In the genomic region with DNA sequence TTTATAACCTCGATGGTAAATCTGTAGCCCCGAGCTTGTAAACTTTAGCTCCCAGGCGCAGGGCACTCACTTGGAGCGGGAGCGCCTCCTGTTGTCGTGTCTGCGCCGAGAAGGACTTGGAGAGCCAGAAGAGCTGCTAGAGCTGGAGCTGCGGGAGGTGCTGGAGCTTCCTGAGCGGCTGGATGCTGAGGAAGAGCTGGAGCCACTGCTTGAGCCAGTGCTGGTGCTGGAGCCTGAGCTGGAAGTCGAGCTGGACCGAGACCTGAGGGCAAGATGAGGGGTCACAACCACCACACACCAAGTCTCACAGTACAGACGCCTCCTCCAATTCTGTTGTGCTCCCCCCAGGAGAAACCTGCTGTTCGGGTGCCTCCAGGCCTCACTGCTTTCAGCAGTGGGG, we compare ENCODE assay signal across 8 cellular contexts. TPM values are rescaled to one million over a fixed set of nuclear protein-coding genes. Genes with fewer than 3 reads are reported as not detected.
DNase-seq lines count a peak whose midpoint lies in the region; ATAC-seq, FAIRE-seq and TF ChIP-seq lines count a peak whose summit lies in the region.
"Not testable (repeated sequence)": the region's sequence is repeated elsewhere in the genome, so short reads cannot be mapped to it uniquely, and the experiment has no call there.
"Had no signal": no experiment of that assay in that cellular context is flagged by ENCODE, and none has a peak within 500 bp of the region (broad histone marks: within the 10 kb centered on the region; RNA-seq: fewer than 3 reads in every experiment).

No MANE protein-coding gene starts in this region.

- not testable (repeated sequence) for H3K4me3 ChIP-seq in endodermal cell (ENCODE audit: low read length); HepG2 (replicated peaks in 1 of 3; ENCODE audit: insufficient read depth in 1 of 3, low read depth in 2 of 3, low read length in 3 of 3)

- peaks cover 29% of the 10 kb centered on the region for H3K4me1 Mint-ChIP-seq in CD4-positive, alpha-beta T cell (ENCODE audit: low read depth)
- H3K4me1 Mint-ChIP-seq in IgD-negative memory B cell (peaks cover 10 to 28% (median 23%) of the 10 kb centered on the region in 3 donors), endodermal cell (peaks cover 20% of the 10 kb centered on the region), neural crest cell (peaks cover 24% of the 10 kb centered on the region), type B pancreatic cell (ENCODE audit: unreplicated experiment) (peaks cover 22% of the 10 kb centered on the region)

- TF ChIP-seq CTCF in CD4-positive, alpha-beta T cell (IDR thresholded peaks at IDR 0.05); neural crest cell (conservative IDR thresholded peaks at IDR 0.05); type B pancreatic cell (conservative IDR thresholded peaks at IDR 0.05): not testable (repeated sequence)
- TF ChIP-seq CTCF in endodermal cell (conservative IDR thresholded peaks at IDR 0.05) (peak; percentile 30), HepG2 (CRISPR knock-in tag; IDR thresholded peaks at IDR 0.05) (0 out of 2 replicates have a peak, but pooled peaks have one; percentile 5)

- H4K20me1 ChIP-seq in HepG2 (ENCODE audit: insufficient read depth, low read length): peaks cover 37% of the 10 kb centered on the region

- H3K4me3 Mint-ChIP-seq in CD4-positive, alpha-beta T cell: peak overlapping the region; percentile 7
- H3K4me3 Mint-ChIP-seq in IgD-negative memory B cell (peak overlapping the region in 1 of 4 donors; percentile 18), neural crest cell (peak overlapping the region; percentile 47)
- H3K4me3 Mint-ChIP-seq in endodermal cell, type B pancreatic cell: not testable (repeated sequence)

- not testable (repeated sequence) for H3K9me3 Mint-ChIP-seq in CD4-positive, alpha-beta T cell; IgD-negative memory B cell; activated naive CD4-positive, alpha-beta T cell treated with anti-CD3 and anti-CD28 coated beads, Interleukin-2, amount 50 U/mL, for 72 hours; endodermal cell; neural crest cell; type B pancreatic cell

- DNase-seq in CD4-positive, alpha-beta T cell: peak in 1 of 10 experiments; percentile 1
- not testable (repeated sequence) for DNase-seq in activated naive CD4-positive, alpha-beta T cell treated with anti-CD3 and anti-CD28 coated beads, Interleukin-2, amount 50 U/mL, for 72 hours (ENCODE audit: low spot score in 2 of 2); endodermal cell; HepG2 (ENCODE audit: low spot score); neural crest cell (ENCODE audit: low read depth, low spot score); type B pancreatic cell (ENCODE audit: extremely low spot score, unreplicated experiment)

- not testable (repeated sequence) for TF ChIP-seq RAD21 in HepG2 (CRISPR knock-in tag; IDR thresholded peaks at IDR 0.05)

- intact Hi-C loops in CD4-positive, alpha-beta T cell (cut with DNase I, micrococcal nuclease); HepG2 (cut with micrococcal nuclease; ENCODE audit: unreplicated experiment): not testable (repeated sequence)

- CTCF ChIA-PET in CD4-positive, alpha-beta T cell (lab: Charles Lee): interaction anchor here (0.8 kb wide), 1 partner anchor 11 kb away, joined by 4 read pairs; no protein-coding TSS in a partner anchor
- CTCF ChIA-PET in HepG2 (lab: Yijun Ruan, JAX; ENCODE audit: low intra/inter-chr PET ratio, low total read pairs): not testable (repeated sequence)

- not testable (repeated sequence) for H3K4me2 ChIP-seq in HepG2 (ENCODE audit: low read depth, low read length)

- not testable (repeated sequence) for H3K9me3 ChIP-seq in CD4-positive, alpha-beta T cell (ENCODE audit: control insufficient read depth, low read length); endodermal cell (ENCODE audit: control insufficient read depth, low read length); HepG2 (ENCODE audit: low read length)

- peaks cover 90% of the 10 kb centered on the region for H3K36me3 Mint-ChIP-seq in CD4-positive, alpha-beta T cell (ENCODE audit: low read depth)
- not testable (repeated sequence) for H3K36me3 Mint-ChIP-seq in IgD-negative memory B cell
- H3K36me3 Mint-ChIP-seq in activated naive CD4-positive, alpha-beta T cell treated with anti-CD3 and anti-CD28 coated beads, Interleukin-2, amount 50 U/mL, for 72 hours: peaks cover 46 to 47% of the 10 kb centered on the region in 2 donors
- H3K36me3 Mint-ChIP-seq in endodermal cell (ENCODE audit: low read depth) (peaks cover 75% of the 10 kb centered on the region), neural crest cell (ENCODE audit: low read depth) (peaks cover 20% of the 10 kb centered on the region), type B pancreatic cell (peaks cover 23% of the 10 kb centered on the region)

- H3K27me3 Mint-ChIP-seq in CD4-positive, alpha-beta T cell; IgD-negative memory B cell; endodermal cell (ENCODE audit: insufficient read depth); neural crest cell (ENCODE audit: low read depth); type B pancreatic cell: not testable (repeated sequence)

- ATAC-seq in CD4-positive, alpha-beta T cell (ENCODE audit: poor library complexity); activated naive CD4-positive, alpha-beta T cell treated with anti-CD3 and anti-CD28 coated beads, Interleukin-2, amount 50 U/mL, for 72 hours; HepG2: not testable (repeated sequence)

- not testable (repeated sequence) for BruUV-seq in HepG2 (replicated peaks; lab: Mats Ljungman, UMichigan)

- H2AFZ ChIP-seq in HepG2 (ENCODE audit: low read length): not testable (repeated sequence)

- TF ChIP-seq EP300 in HepG2 (IDR thresholded peaks at IDR 0.05; ENCODE audit: low read depth in 2 of 2, low read length in 2 of 2); HepG2 (CRISPR knock-in tag; IDR thresholded peaks at IDR 0.05; ENCODE audit: borderline replicate concordance): not testable (repeated sequence)

- not testable (repeated sequence) for H3K4me1 ChIP-seq in endodermal cell (ENCODE audit: control insufficient read depth, insufficient read depth, low read length)
- peaks cover 24% of the 10 kb centered on the region for H3K4me1 ChIP-seq in HepG2 (ENCODE audit: insufficient read depth, low read length)

- not testable (repeated sequence) for FAIRE-seq in HepG2 (lab: Jason Lieb, UNC)

- not testable (repeated sequence) for H3K27ac ChIP-seq in CD4-positive, alpha-beta T cell (ENCODE audit: low read depth, low read length); endodermal cell (ENCODE audit: low read depth, low read length); HepG2 (ENCODE audit: extremely low read length, insufficient read depth, low read length)

- 94 to 100% methylated on average over 2 to 14 of the region's 14 CpGs for WGBS in endodermal cell (ENCODE audit: insufficient coverage in 1 of 2, insufficient read length in 1 of 2), 2 experiments
- 95% methylated on average over 14 of the region's 14 CpGs for WGBS in HepG2 (ENCODE audit: low lambda C conversion rate)

- peaks cover 72% of the 10 kb centered on the region for H3K36me3 ChIP-seq in endodermal cell (ENCODE audit: control insufficient read depth, insufficient read depth, low read length)
- H3K36me3 ChIP-seq in HepG2 (replicated peaks in 1 of 2; ENCODE audit: control insufficient read depth in 1 of 2, insufficient read depth in 2 of 2, low read length in 2 of 2): peaks cover 7 to 62% of the 10 kb centered on the region in 2 experiments

- not testable (repeated sequence) for H3K9ac ChIP-seq in endodermal cell (ENCODE audit: extremely low read depth, low read length, poor library complexity, severe bottlenecking); HepG2 (ENCODE audit: insufficient read depth, low read depth, low read length)

- H3K27me3 ChIP-seq in CD4-positive, alpha-beta T cell (ENCODE audit: control insufficient read depth, insufficient read depth, low read length); endodermal cell (ENCODE audit: control insufficient read depth, insufficient read depth, low read length, poor library complexity, severe bottlenecking); HepG2 (ENCODE audit: control insufficient read depth in 1 of 2, insufficient read depth in 2 of 2, low read length in 2 of 2): not testable (repeated sequence)

- H3K79me2 ChIP-seq in HepG2 (ENCODE audit: insufficient read depth, low read length): peaks cover 62% of the 10 kb centered on the region

- TF ChIP-seq POLR2A in HepG2 (IDR thresholded peaks at IDR 0.05; ENCODE audit: insufficient read depth in 1 of 2, low read depth in 2 of 2, low read length in 2 of 2): not testable (repeated sequence)

- POLR2A ChIA-PET in CD4-positive, alpha-beta T cell (lab: Charles Lee): interaction anchor here (2.9 kb wide), 1 partner anchor 11 kb away, joined by 13 read pairs; a partner anchor contains a TSS
- POLR2A ChIA-PET in HepG2 (lab: Yijun Ruan, JAX): interaction anchor here (0.5 to 3.9 kb wide), 3 partner anchors 12 to 228 kb away, joined by 3 to 20 read pairs (median 3); a partner anchor contains a TSS

- in situ Hi-C loops in HepG2 (cut with HindIII; ENCODE audit: extremely low pct_ligation_motif_present, low pct_unique_long_range_greater_than_20kb): not testable (repeated sequence)

- H3K27ac Mint-ChIP-seq in CD4-positive, alpha-beta T cell; neural crest cell (ENCODE audit: unreplicated experiment): not testable (repeated sequence)
- peak overlapping the region in 2 of 3 donors; percentile 58 to 86 for H3K27ac Mint-ChIP-seq in IgD-negative memory B cell
- peak overlapping the region; percentile 34 to 73 for H3K27ac Mint-ChIP-seq in activated naive CD4-positive, alpha-beta T cell treated with anti-CD3 and anti-CD28 coated beads, Interleukin-2, amount 50 U/mL, for 72 hours
- peak overlapping the region; percentile 40 for H3K27ac Mint-ChIP-seq in endodermal cell
- peak overlapping the region; percentile 29 for H3K27ac Mint-ChIP-seq in type B pancreatic cell

RNA-seq across cellular contexts. Expression of a gene that starts 4.9 kb away (rescaled TPM):
- total RNA-seq in CD4-positive, alpha-beta T cell: 100 to 1,000 TPM; 211 to 214 TPM
- polyA plus RNA-seq in IgD-negative memory B cell: 330 TPM
- 100 to 1,000 TPM; 289 to 296 TPM for total RNA-seq in activated naive CD4-positive, alpha-beta T cell treated with anti-CD3 and anti-CD28 coated beads, Interleukin-2, amount 50 U/mL, for 72 hours
- total RNA-seq in endodermal cell: 100 to 1,000 TPM; 273 to 289 TPM
- 236 TPM for polyA plus RNA-seq in endodermal cell (2013, experiment 1 of 2)
- 216 TPM for polyA plus RNA-seq in endodermal cell (2013, experiment 2 of 2)
- 126 and 127 TPM in 2 replicates for total RNA-seq in HepG2 (2016; rRNA removed; fragmentation: Illumina TruSeq; extraction: Trizol)
- 107 and 119 TPM in 2 replicates for total RNA-seq in HepG2 (2016; cell fraction: cytosol; rRNA removed; fragmentation: Illumina TruSeq; extraction: Trizol; ENCODE audit: low read depth)
- 112 and 126 TPM in 2 replicates for total RNA-seq in HepG2 (2016; cell fraction: insoluble cytoplasmic fraction; rRNA removed; fragmentation: Illumina TruSeq; extraction: Trizol)
- total RNA-seq in HepG2 (2016; cell fraction: membrane; rRNA removed; fragmentation: Illumina TruSeq; extraction: Trizol): 166 and 205 TPM in 2 replicates
- total RNA-seq in HepG2 (2016; cell fraction: nucleus; rRNA removed; fragmentation: Illumina TruSeq; extraction: Trizol): 68.5 and 74.4 TPM in 2 replicates
- 124 and 133 TPM in 2 replicates for polyA plus RNA-seq in HepG2 (2011; rRNA removed)
- polyA plus RNA-seq in HepG2 (2011; cell fraction: cytosol; rRNA removed): 158 and 199 TPM in 2 replicates
- 131 and 132 TPM in 2 replicates for polyA plus RNA-seq in HepG2 (2011; cell fraction: nucleus; rRNA removed)
- 112 and 128 TPM in 2 replicates for polyA plus RNA-seq in HepG2 (2012)
- 93.4 and 128 TPM in 2 replicates for polyA plus RNA-seq in HepG2 (2016; cell fraction: cytosol; fragmentation: Illumina TruSeq; extraction: Trizol; ENCODE audit: low read depth)
- 156 and 204 TPM in 2 replicates for polyA plus RNA-seq in HepG2 (2016; cell fraction: insoluble cytoplasmic fraction; fragmentation: Illumina TruSeq; extraction: Trizol; ENCODE audit: low read depth)
- polyA plus RNA-seq in HepG2 (2016; cell fraction: membrane; fragmentation: Illumina TruSeq; extraction: Trizol; ENCODE audit: low read depth): 175 and 195 TPM in 2 replicates
- 161 and 166 TPM in 2 replicates for polyA plus RNA-seq in HepG2 (2016; cell fraction: nucleus; fragmentation: Illumina TruSeq; extraction: Trizol; ENCODE audit: insufficient read depth, low read depth)
- 166 and 194 TPM in 2 replicates for polyA minus RNA-seq in HepG2 (2011; rRNA and poly(A)+ RNA removed; ENCODE audit: low replicate concordance)
- 58.7 and 73.6 TPM in 2 replicates for polyA minus RNA-seq in HepG2 (2011; cell fraction: cytosol; rRNA and poly(A)+ RNA removed)
- 82.8 and 98.0 TPM in 2 replicates for polyA minus RNA-seq in HepG2 (2011; cell fraction: nucleus; rRNA and poly(A)+ RNA removed)
- total RNA-seq in neural crest cell: 390 and 420 TPM in 2 replicates
- total RNA-seq in type B pancreatic cell (ENCODE audit: low replicate concordance): 180 and 241 TPM in 2 replicates

RNA-seq across cellular contexts. Expression of a gene that starts 11.6 kb away (rescaled TPM):
- 10 to 100 TPM; 10.1 to 12.5 TPM for total RNA-seq in CD4-positive, alpha-beta T cell
- polyA plus RNA-seq in IgD-negative memory B cell (65.1 TPM), HepG2 (2011; rRNA removed) (102 and 117 TPM in 2 replicates)
- total RNA-seq in activated naive CD4-positive, alpha-beta T cell treated with anti-CD3 and anti-CD28 coated beads, Interleukin-2, amount 50 U/mL, for 72 hours: 10 to 100 TPM; 53.8 to 57.6 TPM
- total RNA-seq in endodermal cell (10 to 100 TPM; 75.8 to 94.7 TPM), HepG2 (2016; rRNA removed; fragmentation: Illumina TruSeq; extraction: Trizol) (73.8 and 82.0 TPM in 2 replicates), neural crest cell (71.9 and 79.2 TPM in 2 replicates), type B pancreatic cell (ENCODE audit: low replicate concordance) (72.7 and 89.7 TPM in 2 replicates)
- polyA plus RNA-seq in endodermal cell (2013, experiment 1 of 2): 81.0 TPM
- polyA plus RNA-seq in endodermal cell (2013, experiment 2 of 2): 77.4 TPM
- 44.2 and 54.8 TPM in 2 replicates for total RNA-seq in HepG2 (2016; cell fraction: cytosol; rRNA removed; fragmentation: Illumina TruSeq; extraction: Trizol; ENCODE audit: low read depth)
- 75.0 and 87.4 TPM in 2 replicates for total RNA-seq in HepG2 (2016; cell fraction: insoluble cytoplasmic fraction; rRNA removed; fragmentation: Illumina TruSeq; extraction: Trizol)
- 72.9 and 79.9 TPM in 2 replicates for total RNA-seq in HepG2 (2016; cell fraction: membrane; rRNA removed; fragmentation: Illumina TruSeq; extraction: Trizol)
- 36.0 and 44.8 TPM in 2 replicates for total RNA-seq in HepG2 (2016; cell fraction: nucleus; rRNA removed; fragmentation: Illumina TruSeq; extraction: Trizol)
- 92.8 and 162 TPM in 2 replicates for polyA plus RNA-seq in HepG2 (2011; cell fraction: cytosol; rRNA removed)
- 91.6 and 93.8 TPM in 2 replicates for polyA plus RNA-seq in HepG2 (2011; cell fraction: nucleus; rRNA removed)
- 64.9 and 71.4 TPM in 2 replicates for polyA plus RNA-seq in HepG2 (2012)
- polyA plus RNA-seq in HepG2 (2016; cell fraction: cytosol; fragmentation: Illumina TruSeq; extraction: Trizol; ENCODE audit: low read depth): 65.1 and 77.0 TPM in 2 replicates
- 81.7 and 86.2 TPM in 2 replicates for polyA plus RNA-seq in HepG2 (2016; cell fraction: insoluble cytoplasmic fraction; fragmentation: Illumina TruSeq; extraction: Trizol; ENCODE audit: low read depth)
- polyA plus RNA-seq in HepG2 (2016; cell fraction: membrane; fragmentation: Illumina TruSeq; extraction: Trizol; ENCODE audit: low read depth): 77.8 and 83.0 TPM in 2 replicates
- 91.3 and 94.3 TPM in 2 replicates for polyA plus RNA-seq in HepG2 (2016; cell fraction: nucleus; fragmentation: Illumina TruSeq; extraction: Trizol; ENCODE audit: insufficient read depth, low read depth)
- 56.0 and 57.4 TPM in 2 replicates for polyA minus RNA-seq in HepG2 (2011; rRNA and poly(A)+ RNA removed; ENCODE audit: low replicate concordance)
- polyA minus RNA-seq in HepG2 (2011; cell fraction: cytosol; rRNA and poly(A)+ RNA removed): 29.4 and 32.4 TPM in 2 replicates
- 20.0 and 23.1 TPM in 2 replicates for polyA minus RNA-seq in HepG2 (2011; cell fraction: nucleus; rRNA and poly(A)+ RNA removed)

RNA-seq across cellular contexts. Expression of a gene that starts 26.8 kb away (rescaled TPM):
- total RNA-seq in CD4-positive, alpha-beta T cell: under 1 TPM; 0.22 to 0.36 TPM
- polyA plus RNA-seq in IgD-negative memory B cell: not detected
- 1 to 10 TPM; 1.3 to 1.5 TPM for total RNA-seq in activated naive CD4-positive, alpha-beta T cell treated with anti-CD3 and anti-CD28 coated beads, Interleukin-2, amount 50 U/mL, for 72 hours
- 1 to 10 TPM in 1 of 2 donors, under 1 TPM in 1; 0.35 to 1.3 TPM for total RNA-seq in endodermal cell
- polyA plus RNA-seq in endodermal cell (2013, experiment 1 of 2): 0.53 TPM
- 0.83 TPM for polyA plus RNA-seq in endodermal cell (2013, experiment 2 of 2)
- 0.11 and 0.44 TPM in 2 replicates for total RNA-seq in HepG2 (2016; rRNA removed; fragmentation: Illumina TruSeq; extraction: Trizol)
- 0.18 and 0.30 TPM in 2 replicates for total RNA-seq in HepG2 (2016; cell fraction: cytosol; rRNA removed; fragmentation: Illumina TruSeq; extraction: Trizol; ENCODE audit: low read depth)
- 0.45 TPM in 1 of 2 replicates, not detected in the other for total RNA-seq in HepG2 (2016; cell fraction: insoluble cytoplasmic fraction; rRNA removed; fragmentation: Illumina TruSeq; extraction: Trizol)
- 0.09 and 0.24 TPM in 2 replicates for total RNA-seq in HepG2 (2016; cell fraction: membrane; rRNA removed; fragmentation: Illumina TruSeq; extraction: Trizol)
- total RNA-seq in HepG2 (2016; cell fraction: nucleus; rRNA removed; fragmentation: Illumina TruSeq; extraction: Trizol): 0.65 and 0.85 TPM in 2 replicates
- polyA plus RNA-seq in HepG2 (2011; rRNA removed): 0.50 and 1.2 TPM in 2 replicates
- polyA plus RNA-seq in HepG2 (2011; cell fraction: cytosol; rRNA removed): 0.12 and 0.42 TPM in 2 replicates
- polyA plus RNA-seq in HepG2 (2011; cell fraction: nucleus; rRNA removed): 11.0 and 14.4 TPM in 2 replicates
- polyA plus RNA-seq in HepG2 (2012): 0.50 and 0.95 TPM in 2 replicates
- polyA plus RNA-seq in HepG2 (2016; cell fraction: cytosol; fragmentation: Illumina TruSeq; extraction: Trizol; ENCODE audit: low read depth): 0.25 and 0.43 TPM in 2 replicates
- polyA plus RNA-seq in HepG2 (2016; cell fraction: insoluble cytoplasmic fraction; fragmentation: Illumina TruSeq; extraction: Trizol; ENCODE audit: low read depth): not detected in 2 replicates
- polyA plus RNA-seq in HepG2 (2016; cell fraction: membrane; fragmentation: Illumina TruSeq; extraction: Trizol; ENCODE audit: low read depth): 0.29 and 0.42 TPM in 2 replicates
- polyA plus RNA-seq in HepG2 (2016; cell fraction: nucleus; fragmentation: Illumina TruSeq; extraction: Trizol; ENCODE audit: insufficient read depth, low read depth): 1.3 and 2.4 TPM in 2 replicates
- 0.52 and 1.6 TPM in 2 replicates for polyA minus RNA-seq in HepG2 (2011; rRNA and poly(A)+ RNA removed; ENCODE audit: low replicate concordance)
- polyA minus RNA-seq in HepG2 (2011; cell fraction: cytosol; rRNA and poly(A)+ RNA removed): not detected in 2 replicates
- 1.4 and 2.4 TPM in 2 replicates for polyA minus RNA-seq in HepG2 (2011; cell fraction: nucleus; rRNA and poly(A)+ RNA removed)
- total RNA-seq in neural crest cell: 1.6 and 2.6 TPM in 2 replicates
- total RNA-seq in type B pancreatic cell (ENCODE audit: low replicate concordance): 0.57 and 2.6 TPM in 2 replicates
- total RNA-seq: GM23248 had no signal

RNA-seq across cellular contexts. Expression of a gene that starts 39.6 kb away (rescaled TPM):
- total RNA-seq in CD4-positive, alpha-beta T cell: 10 to 100 TPM; 31.8 to 33.8 TPM
- polyA plus RNA-seq in IgD-negative memory B cell (23.2 TPM), HepG2 (2011; rRNA removed) (13.8 and 17.2 TPM in 2 replicates)
- total RNA-seq in activated naive CD4-positive, alpha-beta T cell treated with anti-CD3 and anti-CD28 coated beads, Interleukin-2, amount 50 U/mL, for 72 hours: 10 to 100 TPM; 19.0 to 22.5 TPM
- total RNA-seq in endodermal cell (10 to 100 TPM; 24.5 to 29.6 TPM), HepG2 (2016; rRNA removed; fragmentation: Illumina TruSeq; extraction: Trizol) (10.3 and 19.5 TPM in 2 replicates), neural crest cell (37.5 and 38.9 TPM in 2 replicates), type B pancreatic cell (ENCODE audit: low replicate concordance) (24.9 and 30.4 TPM in 2 replicates)
- polyA plus RNA-seq in endodermal cell (2013, experiment 1 of 2): 25.0 TPM
- polyA plus RNA-seq in endodermal cell (2013, experiment 2 of 2): 18.9 TPM
- total RNA-seq in HepG2 (2016; cell fraction: cytosol; rRNA removed; fragmentation: Illumina TruSeq; extraction: Trizol; ENCODE audit: low read depth): 6.9 and 8.8 TPM in 2 replicates
- 8.9 and 20.8 TPM in 2 replicates for total RNA-seq in HepG2 (2016; cell fraction: insoluble cytoplasmic fraction; rRNA removed; fragmentation: Illumina TruSeq; extraction: Trizol)
- total RNA-seq in HepG2 (2016; cell fraction: membrane; rRNA removed; fragmentation: Illumina TruSeq; extraction: Trizol): 6.0 TPM in 2 replicates
- 24.2 and 28.6 TPM in 2 replicates for total RNA-seq in HepG2 (2016; cell fraction: nucleus; rRNA removed; fragmentation: Illumina TruSeq; extraction: Trizol)
- 6.1 and 10.8 TPM in 2 replicates for polyA plus RNA-seq in HepG2 (2011; cell fraction: cytosol; rRNA removed)
- 151 and 202 TPM in 2 replicates for polyA plus RNA-seq in HepG2 (2011; cell fraction: nucleus; rRNA removed)
- polyA plus RNA-seq in HepG2 (2012): 6.8 and 6.9 TPM in 2 replicates
- polyA plus RNA-seq in HepG2 (2016; cell fraction: cytosol; fragmentation: Illumina TruSeq; extraction: Trizol; ENCODE audit: low read depth): 3.5 and 3.6 TPM in 2 replicates
- polyA plus RNA-seq in HepG2 (2016; cell fraction: insoluble cytoplasmic fraction; fragmentation: Illumina TruSeq; extraction: Trizol; ENCODE audit: low read depth): 8.4 and 9.9 TPM in 2 replicates
- polyA plus RNA-seq in HepG2 (2016; cell fraction: membrane; fragmentation: Illumina TruSeq; extraction: Trizol; ENCODE audit: low read depth): 4.8 and 5.0 TPM in 2 replicates
- 55.1 and 57.6 TPM in 2 replicates for polyA plus RNA-seq in HepG2 (2016; cell fraction: nucleus; fragmentation: Illumina TruSeq; extraction: Trizol; ENCODE audit: insufficient read depth, low read depth)
- 14.4 and 15.9 TPM in 2 replicates for polyA minus RNA-seq in HepG2 (2011; rRNA and poly(A)+ RNA removed; ENCODE audit: low replicate concordance)
- 6.6 and 9.1 TPM in 2 replicates for polyA minus RNA-seq in HepG2 (2011; cell fraction: cytosol; rRNA and poly(A)+ RNA removed)
- polyA minus RNA-seq in HepG2 (2011; cell fraction: nucleus; rRNA and poly(A)+ RNA removed): 18.3 and 20.5 TPM in 2 replicates

RNA-seq across cellular contexts. Expression of a gene that starts 48.4 kb away (rescaled TPM):
- total RNA-seq in CD4-positive, alpha-beta T cell: 1 to 10 TPM; 8.1 to 8.5 TPM
- polyA plus RNA-seq in IgD-negative memory B cell (6.4 TPM), HepG2 (2011; rRNA removed) (7.3 and 8.4 TPM in 2 replicates)
- total RNA-seq in activated naive CD4-positive, alpha-beta T cell treated with anti-CD3 and anti-CD28 coated beads, Interleukin-2, amount 50 U/mL, for 72 hours: 10 to 100 TPM; 15.1 to 20.9 TPM
- total RNA-seq in endodermal cell (10 to 100 TPM; 31.0 to 32.0 TPM), HepG2 (2016; rRNA removed; fragmentation: Illumina TruSeq; extraction: Trizol) (15.6 and 18.3 TPM in 2 replicates), neural crest cell (47.3 and 50.2 TPM in 2 replicates), type B pancreatic cell (ENCODE audit: low replicate concordance) (16.2 and 25.5 TPM in 2 replicates)
- 32.6 TPM for polyA plus RNA-seq in endodermal cell (2013, experiment 1 of 2)
- polyA plus RNA-seq in endodermal cell (2013, experiment 2 of 2): 31.5 TPM
- 17.4 and 22.1 TPM in 2 replicates for total RNA-seq in HepG2 (2016; cell fraction: cytosol; rRNA removed; fragmentation: Illumina TruSeq; extraction: Trizol; ENCODE audit: low read depth)
- 14.6 and 17.3 TPM in 2 replicates for total RNA-seq in HepG2 (2016; cell fraction: insoluble cytoplasmic fraction; rRNA removed; fragmentation: Illumina TruSeq; extraction: Trizol)
- 19.3 and 24.3 TPM in 2 replicates for total RNA-seq in HepG2 (2016; cell fraction: membrane; rRNA removed; fragmentation: Illumina TruSeq; extraction: Trizol)
- total RNA-seq in HepG2 (2016; cell fraction: nucleus; rRNA removed; fragmentation: Illumina TruSeq; extraction: Trizol): 13.5 and 16.4 TPM in 2 replicates
- polyA plus RNA-seq in HepG2 (2011; cell fraction: cytosol; rRNA removed): 4.2 and 9.0 TPM in 2 replicates
- polyA plus RNA-seq in HepG2 (2011; cell fraction: nucleus; rRNA removed): 26.9 and 29.4 TPM in 2 replicates
- polyA plus RNA-seq in HepG2 (2012): 5.8 and 6.7 TPM in 2 replicates
- 28.2 and 33.1 TPM in 2 replicates for polyA plus RNA-seq in HepG2 (2016; cell fraction: cytosol; fragmentation: Illumina TruSeq; extraction: Trizol; ENCODE audit: low read depth)
- 21.0 and 21.9 TPM in 2 replicates for polyA plus RNA-seq in HepG2 (2016; cell fraction: insoluble cytoplasmic fraction; fragmentation: Illumina TruSeq; extraction: Trizol; ENCODE audit: low read depth)
- 24.1 and 25.1 TPM in 2 replicates for polyA plus RNA-seq in HepG2 (2016; cell fraction: membrane; fragmentation: Illumina TruSeq; extraction: Trizol; ENCODE audit: low read depth)
- 37.7 and 42.5 TPM in 2 replicates for polyA plus RNA-seq in HepG2 (2016; cell fraction: nucleus; fragmentation: Illumina TruSeq; extraction: Trizol; ENCODE audit: insufficient read depth, low read depth)
- 7.8 and 25.3 TPM in 2 replicates for polyA minus RNA-seq in HepG2 (2011; rRNA and poly(A)+ RNA removed; ENCODE audit: low replicate concordance)
- polyA minus RNA-seq in HepG2 (2011; cell fraction: cytosol; rRNA and poly(A)+ RNA removed): 3.1 and 4.7 TPM in 2 replicates
- 6.1 and 8.8 TPM in 2 replicates for polyA minus RNA-seq in HepG2 (2011; cell fraction: nucleus; rRNA and poly(A)+ RNA removed)
